Comparison of ENCODE assay signal across 8 cellular contexts in genomic region chr3:5086708-5087107, GRCh38.
"Had no signal": no experiment of that assay in that cellular context is flagged by ENCODE, and none has a peak within 500 bp of the region (broad histone marks: within the 10 kb centered on the region; RNA-seq: fewer than 3 reads in every experiment).

No MANE protein-coding gene starts in this region.

- H3K4me3 ChIP-seq: GM12878 had no signal

- FAIRE-seq: G401.6, GM12878, GM12891, GM12892, GM18507, GM19239 had no signal

- DNase-seq: GDM1, GF-D8 had no signal
